Comparison of ENCODE assay signal across 20 cellular contexts in genomic region chr1:40679165-40679953, GRCh38.
"Had no signal": no experiment of that assay in that cellular context is flagged by ENCODE, and none has a peak within 500 bp of the region (broad histone marks: within the 10 kb centered on the region; RNA-seq: fewer than 3 reads in every experiment).

No MANE protein-coding gene starts in this region.

- H3K36me3 ChIP-seq: colonic mucosa, right atrium auricular region, stomach, thyroid gland, upper lobe of left lung, uterus had no signal

- H3K9me3 Mint-ChIP-seq: naive B cell, nephron had no signal

- DNase-seq: colonic mucosa; dermis blood vessel endothelial cell; foreskin melanocyte; head of caudate nucleus; hippocampal formation; kidney glomerular epithelial cell; mesendoderm; naive B cell; posterior cingulate gyrus; small intestine; stimulated activated CD4-positive, alpha-beta T cell treated with anti-CD3 and anti-CD28 coated beads, Interleukin-12 subunit alpha, Interleukin-12 subunit beta, amount 100 ng/mL, for 4 hours; stimulated activated naive CD4-positive, alpha-beta T cell; stomach; substantia nigra; thyroid gland; upper lobe of left lung; uterus had no signal

- FAIRE-seq: islet of Langerhans, small intestine had no signal

- H3K4me3 Mint-ChIP-seq: naive B cell, nephron had no signal

- H3K27ac ChIP-seq: colonic mucosa, right atrium auricular region, stomach, thyroid gland, upper lobe of left lung, uterus had no signal

- H3K4me1 Mint-ChIP-seq: nephron had no signal

- H3K9me3 ChIP-seq: colonic mucosa, right atrium auricular region, stomach, thyroid gland, upper lobe of left lung, uterus had no signal

- H3K27ac Mint-ChIP-seq: nephron had no signal

- H3K4me1 ChIP-seq: colonic mucosa, thyroid gland, uterus had no signal

- H3K27me3 ChIP-seq: colonic mucosa, right atrium auricular region, stomach, thyroid gland, upper lobe of left lung, uterus had no signal

- H3K4me3 ChIP-seq: colonic mucosa, right atrium auricular region, stomach, thyroid gland, upper lobe of left lung, uterus had no signal

- H3K36me3 Mint-ChIP-seq: naive B cell had no signal
